Comparison of ENCODE assay signal across 8 cellular contexts in genomic region chr5:170184007-170184687, GRCh38. TPM values are rescaled to one million over a fixed set of nuclear protein-coding genes. Genes with fewer than 3 reads are reported as not detected.
DNase-seq lines count a peak whose midpoint lies in the region; ATAC-seq and TF ChIP-seq lines count a peak whose summit lies in the region.

No MANE protein-coding gene starts in this region.

- no peaks in the 10 kb centered on the region for H3K36me3 Mint-ChIP-seq in natural killer cell treated with Interleukin-12 subunit alpha and Interleukin-12 subunit beta and Interleukin-15 and Interleukin-18, amount 100 ng/mL, for 72 hours

- peaks cover 0 to 6% of the 10 kb centered on the region in 2 donors for H3K27me3 Mint-ChIP-seq in natural killer cell treated with Interleukin-12 subunit alpha and Interleukin-12 subunit beta and Interleukin-15 and Interleukin-18, amount 100 ng/mL, for 72 hours

- H4K20me1 ChIP-seq in fibroblast of lung (ENCODE audit: control insufficient read depth, extremely low read depth, insufficient read depth, low read length) = no peaks in the 10 kb centered on the region

- H3K4me1 ChIP-seq in fibroblast of lung (ENCODE audit: control insufficient read depth, extremely low read depth, insufficient read depth, low read length) (no peaks in the 10 kb centered on the region), tibial nerve (no peaks in the 10 kb centered on the region)

- no peak for TF ChIP-seq POLR2A in tibial nerve (IDR thresholded peaks at IDR 0.05)

- H3K9ac ChIP-seq in fibroblast of lung (ENCODE audit: insufficient read depth, low read length) = no peak overlapping the region

- 36 to 38% methylated on average over 7 to 8 of the region's 8 CpGs for WGBS in tibial nerve, 2 donors

- no peaks in the 10 kb centered on the region for H3K79me2 ChIP-seq in fibroblast of lung (ENCODE audit: control insufficient read depth, insufficient read depth, low read length)

- H3K4me3 Mint-ChIP-seq in natural killer cell treated with Interleukin-12 subunit alpha and Interleukin-12 subunit beta and Interleukin-15 and Interleukin-18, amount 100 ng/mL, for 72 hours = no peak overlapping the region

- no peaks in the 10 kb centered on the region for H3K27me3 ChIP-seq in fibroblast of lung (ENCODE audit: control insufficient read depth, insufficient read depth, low read length)
- H3K27me3 ChIP-seq in tibial nerve = no peaks in the 10 kb centered on the region

- TF ChIP-seq CTCF in fibroblast of lung (conservative IDR thresholded peaks at IDR 0.05 in 1 of 2, IDR thresholded peaks at IDR 0.05 in 1 of 2; ENCODE audit: low read depth in 1 of 2, low read length in 2 of 2) (peak; percentile 76 to 86), tibial nerve (IDR thresholded peaks at IDR 0.05) (peak; percentile 37 to 63 (median 57))

- H3K27ac ChIP-seq in fibroblast of lung (ENCODE audit: insufficient read depth, low read length) (no peak overlapping the region), tibial nerve (no peak overlapping the region)

- no peak overlapping the region for H3K4me2 ChIP-seq in fibroblast of lung (ENCODE audit: extremely low read depth, insufficient read depth, low read length)

- peak; percentile 24 for DNase-seq in activated naive CD4-positive, alpha-beta T cell treated with Interleukin-2 at 50 U/mL for 16 hours
- no peak for DNase-seq in activated naive CD4-positive, alpha-beta T cell (lab: John Stamatoyannopoulos, UW)
- DNase-seq in NCI-H345 (lab: John Stamatoyannopoulos, UW) (peak; percentile 77), fibroblast of lung (ENCODE audit: low read depth in 2 of 2) (peak; percentile 26 to 52), tibial nerve (ENCODE audit: low spot score in 2 of 2) (peak in 1 of 2 donors; percentile 21)
- DNase-seq in activated CD8-positive, alpha-beta memory T cell treated with anti-CD3 and anti-CD28 coated beads for 48 hours (ENCODE audit: low read depth in 2 of 3, low spot score in 2 of 3) = peak; percentile 15 to 23 (median 19)
- DNase-seq in natural killer cell treated with Interleukin-12 subunit alpha and Interleukin-12 subunit beta and Interleukin-15 and Interleukin-18, amount 100 ng/mL, for 72 hours (ENCODE audit: low spot score) = no peak

- no peaks in the 10 kb centered on the region for H3K9me3 ChIP-seq in fibroblast of lung (ENCODE audit: control insufficient read depth, insufficient read depth, low read depth, low read length)
- H3K9me3 ChIP-seq in tibial nerve = no peaks in the 10 kb centered on the region

- no peak for TF ChIP-seq EP300 in tibial nerve (IDR thresholded peaks at IDR 0.05)

- no peaks in the 10 kb centered on the region for H3K36me3 ChIP-seq in fibroblast of lung (ENCODE audit: control insufficient read depth, insufficient read depth, low read length)
- H3K36me3 ChIP-seq in tibial nerve = no peaks in the 10 kb centered on the region

- H3K4me1 Mint-ChIP-seq in natural killer cell treated with Interleukin-12 subunit alpha and Interleukin-12 subunit beta and Interleukin-15 and Interleukin-18, amount 100 ng/mL, for 72 hours (ENCODE audit: low read depth in 2 of 2) = no peaks in the 10 kb centered on the region

- H2AFZ ChIP-seq in fibroblast of lung (ENCODE audit: low read length) = no peak overlapping the region

- no peak overlapping the region for H3K27ac Mint-ChIP-seq in natural killer cell treated with Interleukin-12 subunit alpha and Interleukin-12 subunit beta and Interleukin-15 and Interleukin-18, amount 100 ng/mL, for 72 hours

- ATAC-seq in HG02678 (IDR thresholded peaks at IDR 0.05; ENCODE audit: unreplicated experiment) = peak; percentile 62
- peak; percentile 61 to 62 for ATAC-seq in natural killer cell treated with Interleukin-12 subunit alpha and Interleukin-12 subunit beta and Interleukin-15 and Interleukin-18, amount 100 ng/mL, for 72 hours

- H3K4me3 ChIP-seq in fibroblast of lung (replicated peaks in 1 of 4; ENCODE audit: control extremely low read depth in 1 of 4, insufficient read depth in 1 of 4, low read depth in 3 of 4, low read length in 4 of 4) (no peak overlapping the region), tibial nerve (no peak overlapping the region)

- no peaks in the 10 kb centered on the region for H3K9me3 Mint-ChIP-seq in natural killer cell treated with Interleukin-12 subunit alpha and Interleukin-12 subunit beta and Interleukin-15 and Interleukin-18, amount 100 ng/mL, for 72 hours

RNA-seq across cellular contexts. Expression of gene C5orf58, which starts 48.6 kb away (rescaled TPM):
- not detected in 2 replicates for total RNA-seq in fibroblast of lung
- not detected in 2 replicates for polyA plus RNA-seq in fibroblast of lung
- polyA plus RNA-seq in fibroblast of lung (2012) = not detected in 2 replicates
- polyA minus RNA-seq in fibroblast of lung (ENCODE audit: low replicate concordance) = not detected in 2 replicates
- total RNA-seq in natural killer cell treated with Interleukin-12 subunit alpha and Interleukin-12 subunit beta and Interleukin-15 and Interleukin-18, amount 100 ng/mL, for 72 hours = not detected
- 1 to 10 TPM in 1 of 4 donors, not detected in 3; 1.5 TPM for total RNA-seq in tibial nerve

Comparison
In these comparisons a context has a peak if more than half of its experiments do, and no peak if none do; other contexts are left out.
1. DNase-seq: peak in activated naive CD4-positive, alpha-beta T cell treated with Interleukin-2 at 50 U/mL for 16 hours (single experiment), NCI-H345 (single experiment), activated CD8-positive, alpha-beta memory T cell treated with anti-CD3 and anti-CD28 coated beads for 48 hours (3 of 3) and fibroblast of lung (2 of 2); none in activated naive CD4-positive, alpha-beta T cell (0 of 4) and natural killer cell treated with Interleukin-12 subunit alpha and Interleukin-12 subunit beta and Interleukin-15 and Interleukin-18, amount 100 ng/mL, for 72 hours (single experiment).